Comparison of ENCODE assay signal across 3 cellular contexts in genomic region chr13:69101841-69102240, GRCh38.
"Had no signal": no experiment of that assay in that cellular context is flagged by ENCODE, and none has a peak within 500 bp of the region (broad histone marks: within the 10 kb centered on the region; RNA-seq: fewer than 3 reads in every experiment).

No MANE protein-coding gene starts in this region.

- DNase-seq: GDM1, GF-D8 had no signal

- ATAC-seq: GM12878 had no signal

- H3K4me3 ChIP-seq: GM12878 had no signal
